18 cellular contexts compared by ENCODE assay signal in the genomic region with DNA sequence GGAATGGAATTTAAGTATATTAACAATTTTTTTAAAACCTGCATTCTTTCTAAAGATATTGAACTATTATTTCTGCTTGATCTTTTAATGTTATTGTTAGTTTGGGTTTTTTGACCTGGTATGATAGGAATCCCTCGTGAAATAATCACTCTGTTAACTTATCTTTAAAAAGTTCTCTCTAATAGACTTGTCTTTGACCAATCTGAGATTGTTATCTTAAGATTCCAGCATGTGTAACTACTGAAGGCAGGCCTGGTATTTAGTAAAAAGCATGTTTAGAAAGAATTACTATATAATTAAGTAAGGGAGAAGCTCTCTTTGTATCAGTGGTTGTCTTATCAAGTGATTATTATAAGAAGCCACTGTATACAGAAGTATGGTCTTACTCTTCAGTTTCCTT. TPM values are rescaled to one million over a fixed set of nuclear protein-coding genes. Genes with fewer than 3 reads are reported as not detected.
DNase-seq lines count a peak whose midpoint lies in the region; ATAC-seq, FAIRE-seq and TF ChIP-seq lines count a peak whose summit lies in the region.
"Had no signal": no experiment of that assay in that cellular context is flagged by ENCODE, and none has a peak within 500 bp of the region (broad histone marks: within the 10 kb centered on the region; RNA-seq: fewer than 3 reads in every experiment).

No MANE protein-coding gene starts in this region.

- H3K9me3 Mint-ChIP-seq in glutamatergic neuron (ENCODE audit: unreplicated experiment) (peaks cover 11% of the 10 kb centered on the region), mesothelial cell of epicardium (no peaks in the 10 kb centered on the region)
- H3K9me3 Mint-ChIP-seq: CD4-positive, alpha-beta T cell; H9 had no signal

- no peak overlapping the region; a peak in 1 of 4 replicates for H3K27ac ChIP-seq in SK-N-SH (ENCODE audit: low read depth in 2 of 2, low read length in 1 of 2)
- H3K27ac ChIP-seq: 22Rv1, A549, C4-2B had no signal

- no peak for TF ChIP-seq RAD21 in SK-N-SH (IDR thresholded peaks at IDR 0.05; ENCODE audit: low read length)

- H3K27ac Mint-ChIP-seq in glutamatergic neuron (ENCODE audit: unreplicated experiment) (no peak overlapping the region), mesothelial cell of epicardium (peak overlapping the region; percentile 75)
- H3K27ac Mint-ChIP-seq: CD4-positive, alpha-beta T cell; H9 had no signal

- no peaks in the 10 kb centered on the region for H4K20me1 ChIP-seq in SK-N-SH (ENCODE audit: insufficient read depth)

- H3K36me3 ChIP-seq in SK-N-SH (replicated peaks in 1 of 2; ENCODE audit: control insufficient read depth in 1 of 2, insufficient read depth in 2 of 2, low read length in 1 of 2): peaks cover 12 to 19% of the 10 kb centered on the region in 2 experiments

- H3K9me2 ChIP-seq in SK-N-SH: 0 out of 2 replicates have a peak, but pooled peaks cover 2% of the 10 kb centered on the region

- peaks cover 30% of the 10 kb centered on the region for H3K4me1 Mint-ChIP-seq in glutamatergic neuron (ENCODE audit: low read depth, unreplicated experiment)
- H3K4me1 Mint-ChIP-seq in mesothelial cell of epicardium: peaks cover 62% of the 10 kb centered on the region

- WGBS in SK-N-SH (ENCODE audit: low lambda C conversion rate): 47% methylated on average over 1 of the region's 1 CpG

- no peak overlapping the region for H3K9ac ChIP-seq in SK-N-SH

- no peak for TF ChIP-seq CTCF in SK-N-SH (IDR thresholded peaks at IDR 0.05)
- no peak for TF ChIP-seq CTCF in glutamatergic neuron (IDR thresholded peaks at IDR 0.05; ENCODE audit: partially characterized antibody, unreplicated experiment)
- TF ChIP-seq CTCF in mesothelial cell of epicardium (IDR thresholded peaks at IDR 0.05; ENCODE audit: unreplicated experiment): no peak

- CTCF ChIA-PET in SK-N-SH (lab: Yijun Ruan, JAX): no interaction called here

- H3K36me3 Mint-ChIP-seq in glutamatergic neuron (ENCODE audit: unreplicated experiment) (no peaks in the 10 kb centered on the region), mesothelial cell of epicardium (peaks cover 5% of the 10 kb centered on the region)

- H2AFZ ChIP-seq in SK-N-SH (ENCODE audit: low read depth): no peak overlapping the region

- no peak for TF ChIP-seq POLR2A in GM12892 (IDR thresholded peaks at IDR 0.05; ENCODE audit: low read depth, low read length)

- H3K4me2 ChIP-seq in SK-N-SH: no peak overlapping the region
- H3K4me2 ChIP-seq: A549 had no signal

- H3F3A ChIP-seq in SK-N-SH (replicated peaks; ENCODE audit: insufficient read depth): no peaks in the 10 kb centered on the region

- no peaks in the 10 kb centered on the region for H3K9me3 ChIP-seq in SK-N-SH
- H3K9me3 ChIP-seq: A549 had no signal

- DNase-seq in SK-N-SH: no peak
- no peak for DNase-seq in glutamatergic neuron
- no peak for DNase-seq in mesothelial cell of epicardium (ENCODE audit: low spot score in 2 of 2, unreplicated experiment in 2 of 2)
- no peak for DNase-seq in stimulated activated CD4-positive, alpha-beta T cell treated with anti-CD3 and anti-CD28 coated beads, Interleukin-15, amount 100 ng/mL, for 24 hours
- no peak for DNase-seq in ecto neural progenitor cell (ENCODE audit: low spot score)
- no peak for DNase-seq in GM12892 (ENCODE audit: insufficient read length)
- DNase-seq: AML-193; CD4-positive, alpha-beta T cell; DMS153; DMS79; GF-D8; H9 had no signal

- H3K4me3 Mint-ChIP-seq in glutamatergic neuron (ENCODE audit: unreplicated experiment): peak overlapping the region; percentile 72
- no peak overlapping the region for H3K4me3 Mint-ChIP-seq in mesothelial cell of epicardium
- H3K4me3 Mint-ChIP-seq: CD4-positive, alpha-beta T cell; H9 had no signal

- no peak for FAIRE-seq in GM12892 (lab: Jason Lieb, UNC)
- FAIRE-seq: A549, H1, HepG2 had no signal

- peaks cover 0 to 12% of the 10 kb centered on the region in 2 experiments; a peak in 2 of 4 replicates for H3K4me1 ChIP-seq in SK-N-SH (ENCODE audit: control insufficient read depth in 1 of 2, insufficient read depth in 2 of 2, low read depth in 1 of 2, low read length in 1 of 2)

- H3K27me3 ChIP-seq in SK-N-SH (ENCODE audit: insufficient read depth): no peaks in the 10 kb centered on the region

- POLR2A ChIA-PET in SK-N-SH (lab: Yijun Ruan, JAX): no interaction called here

- H3K4me3 ChIP-seq in SK-N-SH (ENCODE audit: low read depth in 2 of 2, low read length in 1 of 2): no peak overlapping the region
- H3K4me3 ChIP-seq: A549 had no signal

- TF ChIP-seq EP300 in SK-N-SH (IDR thresholded peaks at IDR 0.05; ENCODE audit: borderline replicate concordance in 1 of 2, low read depth in 1 of 2, low read length in 1 of 2): no peak

- no peak for ATAC-seq in SK-N-SH treated with all-trans-retinoic acid at 6 μM for 48 hours
- ATAC-seq: A549, HepG2 had no signal

- no peaks in the 10 kb centered on the region for H3K79me2 ChIP-seq in SK-N-SH (ENCODE audit: insufficient read depth)

- no peaks in the 10 kb centered on the region for H3K27me3 Mint-ChIP-seq in glutamatergic neuron (ENCODE audit: unreplicated experiment)
- no peaks in the 10 kb centered on the region for H3K27me3 Mint-ChIP-seq in mesothelial cell of epicardium (ENCODE audit: low read depth)
- H3K27me3 Mint-ChIP-seq: CD4-positive, alpha-beta T cell had no signal

TF ChIP-seq in SK-N-SH treated with all-trans-retinoic acid at 6 μM for 48 hours, 23 proteins besides CTCF, POLR2A, EP300 and RAD21 (continues in another document):
- TF ChIP-seq ZNF8 (CRISPR knock-in tag; IDR thresholded peaks at IDR 0.05): no peak
- TF ChIP-seq POU6F1 (CRISPR knock-in tag; IDR thresholded peaks at IDR 0.05; ENCODE audit: borderline replicate concordance, low read depth): no peak
- TF ChIP-seq ARNTL (CRISPR knock-in tag; IDR thresholded peaks at IDR 0.05; ENCODE audit: borderline replicate concordance, low read depth): no peak
- TF ChIP-seq TCF4 (CRISPR knock-in tag; IDR thresholded peaks at IDR 0.05; ENCODE audit: borderline replicate concordance): no peak

TF ChIP-seq in SK-N-SH, 30 proteins besides CTCF, POLR2A, EP300 and RAD21:
- TF ChIP-seq RCOR1 (IDR thresholded peaks at IDR 0.05; ENCODE audit: low read length) (no peak), USF2 (IDR thresholded peaks at IDR 0.05; ENCODE audit: borderline replicate concordance, low read depth, low read length) (no peak), MXI1 (IDR thresholded peaks at IDR 0.05; ENCODE audit: low read depth, low read length) (no peak), ELF1 (IDR thresholded peaks at IDR 0.05) (no peak), RXRA (IDR thresholded peaks at IDR 0.05; ENCODE audit: borderline replicate concordance, low read depth) (no peak)

RNA-seq across cellular contexts. Expression of gene TMTC2, which starts 4.8 kb away (rescaled TPM):
- polyA plus RNA-seq in SK-N-SH (2012; rRNA removed): 4.1 and 6.0 TPM in 2 replicates
- polyA plus RNA-seq in SK-N-SH (2012; cell fraction: cytosol; rRNA removed): 5.4 TPM in 2 replicates
- polyA plus RNA-seq in SK-N-SH (2012; cell fraction: nucleus; rRNA removed): 11.8 and 12.4 TPM in 2 replicates
- total RNA-seq in glutamatergic neuron (ENCODE audit: unreplicated experiment) (99.3 TPM), mesothelial cell of epicardium (36.9 to 39.5 TPM (median 38.3 TPM) in 3 replicates)
- polyA plus RNA-seq in GM12892 (2012; ENCODE audit: missing spikeins): 2.3 TPM
